In the genomic region with DNA sequence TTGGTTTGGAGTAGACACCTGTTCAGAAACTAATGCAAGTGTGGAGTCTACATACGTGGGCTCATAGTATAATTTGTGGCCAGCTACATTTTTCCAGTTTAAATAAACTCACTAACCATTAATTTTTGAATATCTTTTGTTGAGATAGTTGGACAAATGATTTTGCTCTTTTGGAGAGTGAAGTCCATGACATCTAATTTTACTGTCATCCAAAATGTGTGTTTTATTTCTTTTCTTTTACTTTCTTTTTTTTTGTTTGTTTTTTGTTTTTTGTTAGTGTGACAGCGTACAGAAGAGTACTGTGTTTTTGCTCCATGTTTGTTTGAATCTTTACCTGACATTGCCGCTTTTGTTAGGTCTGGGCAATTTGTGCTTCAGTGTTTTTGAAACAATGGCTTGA, we compare ENCODE assay signal across 12 cellular contexts. TPM values are rescaled to one million over a fixed set of nuclear protein-coding genes. Genes with fewer than 3 reads are reported as not detected.
DNase-seq lines count a peak whose midpoint lies in the region; ATAC-seq and TF ChIP-seq lines count a peak whose summit lies in the region.
"Had no signal": no experiment of that assay in that cellular context is flagged by ENCODE, and none has a peak within 500 bp of the region (broad histone marks: within the 10 kb centered on the region; RNA-seq: fewer than 3 reads in every experiment).

No MANE protein-coding gene starts in this region.

- POLR2A ChIA-PET in RWPE1 (lab: Yijun Ruan, JAX; ENCODE audit: low non-redundant PET) = no interaction called here

- no peaks in the 10 kb centered on the region for H3K9me3 Mint-ChIP-seq in T-helper 1 cell treated with Interleukin-12 subunit alpha and Interleukin-12 subunit beta and Interleukin-4 antibody, amounts not matched to agents 30 μg/mL and 1 μg/mL, for 36 hours
- no peaks in the 10 kb centered on the region for H3K9me3 Mint-ChIP-seq in osteocyte (ENCODE audit: unreplicated experiment)
- H3K9me3 Mint-ChIP-seq: activated naive CD4-positive, alpha-beta T cell treated with anti-CD3 and anti-CD28 coated beads for 36 hours had no signal

- DNase-seq in T-helper 1 cell = no peak
- DNase-seq in NB4 (ENCODE audit: low read depth) = no peak
- DNase-seq in dorsolateral prefrontal cortex = no peak
- DNase-seq in osteocyte (ENCODE audit: extremely low spot score, unreplicated experiment) = no peak
- no peak for DNase-seq in SHP77 treated with DMSO at 0.1 percent for 48 hours (lab: John Stamatoyannopoulos, UW)
- no peak for DNase-seq in RWPE1 (ENCODE audit: low spot score)
- DNase-seq: 8988T; activated naive CD4-positive, alpha-beta T cell treated with anti-CD3 and anti-CD28 coated beads for 36 hours; DMS53; hypothalamus had no signal

- H3K27me3 ChIP-seq in dorsolateral prefrontal cortex = no peaks in the 10 kb centered on the region

- peak overlapping the region; percentile 81 for H3K4me3 ChIP-seq in NB4 (ENCODE audit: low read depth, low read length)
- H3K4me3 ChIP-seq in dorsolateral prefrontal cortex = peak overlapping the region in 32 of 59 donors; percentile 1 to 98 (median 30)

- H3K27me3 Mint-ChIP-seq in T-helper 1 cell treated with Interleukin-12 subunit alpha and Interleukin-12 subunit beta and Interleukin-4 antibody, amounts not matched to agents 30 μg/mL and 1 μg/mL, for 36 hours (ENCODE audit: low read depth) = no peaks in the 10 kb centered on the region
- H3K27me3 Mint-ChIP-seq in osteocyte (ENCODE audit: unreplicated experiment) = no peaks in the 10 kb centered on the region

- peaks cover 75% of the 10 kb centered on the region for H3K4me1 Mint-ChIP-seq in T-helper 1 cell treated with Interleukin-12 subunit alpha and Interleukin-12 subunit beta and Interleukin-4 antibody, amounts not matched to agents 30 μg/mL and 1 μg/mL, for 36 hours (ENCODE audit: low read depth)
- peaks cover 85% of the 10 kb centered on the region for H3K4me1 Mint-ChIP-seq in osteocyte (ENCODE audit: unreplicated experiment)

- ATAC-seq in HG03432 (IDR thresholded peaks at IDR 0.05; ENCODE audit: unreplicated experiment) = no peak

- CTCF ChIA-PET in RWPE1 (lab: Yijun Ruan, JAX) = interaction anchor here (0.7 to 1.3 kb wide), 2 partner anchors 137 to 288 kb away, joined by 3 to 14 read pairs; no protein-coding TSS in a partner anchor

- H3K36me3 Mint-ChIP-seq in T-helper 1 cell treated with Interleukin-12 subunit alpha and Interleukin-12 subunit beta and Interleukin-4 antibody, amounts not matched to agents 30 μg/mL and 1 μg/mL, for 36 hours (ENCODE audit: low read depth) = peaks cover 64% of the 10 kb centered on the region
- H3K36me3 Mint-ChIP-seq in osteocyte (ENCODE audit: unreplicated experiment) = peaks cover 41% of the 10 kb centered on the region

- intact Hi-C loops in dorsolateral prefrontal cortex (cut with DNase I) = no loop called here

- no peak overlapping the region for H3K27ac Mint-ChIP-seq in T-helper 1 cell treated with Interleukin-12 subunit alpha and Interleukin-12 subunit beta and Interleukin-4 antibody, amounts not matched to agents 30 μg/mL and 1 μg/mL, for 36 hours
- peak overlapping the region; percentile 67 for H3K27ac Mint-ChIP-seq in osteocyte (ENCODE audit: unreplicated experiment)

- TF ChIP-seq POLR2A in NB4 (IDR thresholded peaks at IDR 0.05; ENCODE audit: extremely low read depth, insufficient read length) = no peak

- H3K27ac ChIP-seq in dorsolateral prefrontal cortex (no peak overlapping the region), RWPE1 (no peak overlapping the region)

- H3K4me3 Mint-ChIP-seq in T-helper 1 cell treated with Interleukin-12 subunit alpha and Interleukin-12 subunit beta and Interleukin-4 antibody, amounts not matched to agents 30 μg/mL and 1 μg/mL, for 36 hours = peak overlapping the region; percentile 66
- H3K4me3 Mint-ChIP-seq in osteocyte (ENCODE audit: unreplicated experiment) = peak overlapping the region; percentile 49
- H3K4me3 Mint-ChIP-seq: activated naive CD4-positive, alpha-beta T cell treated with anti-CD3 and anti-CD28 coated beads for 36 hours had no signal

- TF ChIP-seq CTCF in NB4 (IDR thresholded peaks at IDR 0.05; ENCODE audit: low read depth, low read length) (no peak), dorsolateral prefrontal cortex (IDR thresholded peaks at IDR 0.05 in 54 of 56, conservative IDR thresholded peaks at IDR 0.05 in 2 of 56; ENCODE audit: low read depth in 1 of 56, partially characterized antibody in 56 of 56) (no peak), osteocyte (IDR thresholded peaks at IDR 0.05) (no peak), RWPE1 (conservative IDR thresholded peaks at IDR 0.05; ENCODE audit: low read depth) (no peak)

RNA-seq across cellular contexts. Expression of gene RBM15, which starts 5.0 kb away (rescaled TPM):
- 10 to 100 TPM; 17.5 to 31.2 (median 23.8) TPM for total RNA-seq in dorsolateral prefrontal cortex
- 26.3 and 27.8 TPM in 2 replicates for total RNA-seq in osteocyte

RNA-seq across cellular contexts. Expression of gene SLC16A4, which starts 46.7 kb away (rescaled TPM):
- 1 to 10 TPM; 1.3 to 9.9 (median 4.7) TPM for total RNA-seq in dorsolateral prefrontal cortex
- 25.8 and 26.3 TPM in 2 replicates for total RNA-seq in osteocyte
